ENCODE assay signal across 26 cellular contexts in the genomic region with DNA sequence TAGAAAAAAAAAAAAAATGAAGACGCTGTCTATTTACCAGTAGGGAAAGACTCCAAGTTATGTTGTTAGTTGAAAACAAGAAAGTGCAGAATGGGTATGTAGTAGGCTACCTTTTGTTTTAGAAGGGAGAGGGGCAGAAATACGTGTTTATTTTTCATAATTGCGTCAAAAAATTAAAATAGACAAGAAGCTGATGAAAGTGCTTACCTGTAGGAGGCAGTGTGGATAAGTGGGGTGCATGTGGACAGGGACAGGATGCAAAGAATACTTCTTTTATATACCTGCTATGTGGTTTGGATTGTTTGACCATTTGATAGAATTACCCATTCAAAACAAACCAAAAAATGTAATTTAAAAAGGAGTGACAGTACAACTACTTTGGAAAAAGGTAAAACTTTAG. TPM values are rescaled to one million over a fixed set of nuclear protein-coding genes. Genes with fewer than 3 reads are reported as not detected.
DNase-seq lines count a peak whose midpoint lies in the region; ATAC-seq and TF ChIP-seq lines count a peak whose summit lies in the region.
"Had no signal": no experiment of that assay in that cellular context is flagged by ENCODE, and none has a peak within 500 bp of the region (broad histone marks: within the 10 kb centered on the region; RNA-seq: fewer than 3 reads in every experiment).

No MANE protein-coding gene starts in this region.

- H3K4me1 ChIP-seq in A673 (ENCODE audit: insufficient read depth, low read length, poor library complexity, severe bottlenecking), result no peaks in the 10 kb centered on the region
- H3K4me1 ChIP-seq in GM23338 (ENCODE audit: insufficient read depth), result no peaks in the 10 kb centered on the region
- H3K4me1 ChIP-seq in OCI-LY7 (ENCODE audit: insufficient read depth, low read length, poor library complexity, severe bottlenecking), result no peaks in the 10 kb centered on the region
- H3K4me1 ChIP-seq: body of pancreas, colonic mucosa, heart left ventricle, right lobe of liver had no signal

- no peaks in the 10 kb centered on the region for H3K36me3 Mint-ChIP-seq in GM23338 (ENCODE audit: low read depth)
- H3K36me3 Mint-ChIP-seq: naive thymus-derived CD4-positive, alpha-beta T cell had no signal

- no peak overlapping the region for H3K27ac ChIP-seq in A673 (ENCODE audit: low read depth, low read length, poor library complexity, severe bottlenecking)
- no peak overlapping the region for H3K27ac ChIP-seq in GM23338 (ENCODE audit: low read depth)
- no peak overlapping the region for H3K27ac ChIP-seq in OCI-LY7 (ENCODE audit: low read depth, low read length, poor library complexity, severe bottlenecking)
- H3K27ac ChIP-seq in RWPE1, result no peak overlapping the region
- H3K27ac ChIP-seq: body of pancreas, colonic mucosa, heart left ventricle, ovary, right lobe of liver had no signal

- H3K4me2 ChIP-seq in GM23338 (no peak overlapping the region), OCI-LY7 (ENCODE audit: low read length) (no peak overlapping the region)

- POLR2A ChIA-PET in A673 (lab: Charles Lee; ENCODE audit: low non-redundant PET), result no interaction called here
- POLR2A ChIA-PET in OCI-LY7 (lab: Charles Lee), result interaction anchor here (1.1 kb wide), 1 partner anchor 502 kb away, joined by 3 read pairs; no protein-coding TSS in a partner anchor
- POLR2A ChIA-PET in RWPE1 (lab: Yijun Ruan, JAX; ENCODE audit: low non-redundant PET), result no interaction called here

- H3K27me3 ChIP-seq in A673 (replicated peaks; ENCODE audit: insufficient read depth, low read depth, low read length, poor library complexity) (no peaks in the 10 kb centered on the region), GM23338 (ENCODE audit: insufficient read depth) (no peaks in the 10 kb centered on the region)
- H3K27me3 ChIP-seq: body of pancreas, colonic mucosa, ovary, right lobe of liver had no signal

- H4K20me1 ChIP-seq in GM23338 (replicated peaks; ENCODE audit: insufficient read depth), result no peaks in the 10 kb centered on the region
- no peaks in the 10 kb centered on the region for H4K20me1 ChIP-seq in OCI-LY7 (ENCODE audit: insufficient read depth, low read length)

- no peak overlapping the region for H3K4me3 Mint-ChIP-seq in GM23338
- H3K4me3 Mint-ChIP-seq: effector memory CD8-positive, alpha-beta T cell; naive thymus-derived CD4-positive, alpha-beta T cell; T-helper 2 cell treated with Interferon-gamma antibody and Interleukin-4, amounts not matched to agents 5 μg/mL and 100 μg/mL, for 36 hours had no signal

- H3K27ac Mint-ChIP-seq in GM23338, result no peak overlapping the region
- H3K27ac Mint-ChIP-seq: effector memory CD8-positive, alpha-beta T cell; naive thymus-derived CD4-positive, alpha-beta T cell; T-helper 2 cell treated with Interferon-gamma antibody and Interleukin-4, amounts not matched to agents 5 μg/mL and 100 μg/mL, for 36 hours had no signal

- DNase-seq in A673 (ENCODE audit: low spot score) (no peak), GM23338 (ENCODE audit: low spot score) (no peak), OCI-LY7 (ENCODE audit: low spot score) (no peak), epithelial cell of proximal tubule (ENCODE audit: low read depth) (no peak), RWPE1 (ENCODE audit: low spot score) (no peak), NCI-H2171 (lab: John Stamatoyannopoulos, UW) (no peak)
- DNase-seq in activated CD4-positive, alpha-beta T cell treated with anti-CD3 and anti-CD28 coated beads for 4 hours, result no peak
- DNase-seq: activated CD4-positive, alpha-beta T cell treated with anti-CD3 and anti-CD28 coated beads, Interleukin-2, amount 50 U/mL, for 4 hours; activated CD8-positive, alpha-beta memory T cell treated with anti-CD3 and anti-CD28 coated beads, Interleukin-2, amount 50 U/mL, for 48 hours; body of pancreas; C1 segment of cervical spinal cord; Calu3; colonic mucosa; effector memory CD8-positive, alpha-beta T cell; heart left ventricle; naive thymus-derived CD4-positive, alpha-beta T cell; NCI-H1105 treated with DMSO at 0.1 percent for 48 hours; NCI-H2081; ovary; right lobe of liver had no signal

- no peaks in the 10 kb centered on the region for H3K27me3 Mint-ChIP-seq in GM23338 (ENCODE audit: insufficient read depth, low read depth, poor library complexity)

- CTCF ChIA-PET in A673 (lab: Charles Lee) (interaction anchor here (0.7 kb wide), 2 partner anchors 18 to 56 kb away, joined by 3 to 4 read pairs; no protein-coding TSS in a partner anchor), OCI-LY7 (lab: Charles Lee; ENCODE audit: unreplicated experiment) (no interaction called here), RWPE1 (lab: Yijun Ruan, JAX) (interaction anchor here (0.7 to 2.8 kb wide), 4 partner anchors 11 to 146 kb away, joined by 3 to 30 read pairs (median 6); no protein-coding TSS in a partner anchor)

- H2AFZ ChIP-seq in GM23338 (no peak overlapping the region), OCI-LY7 (ENCODE audit: low read length) (no peak overlapping the region)

- no peaks in the 10 kb centered on the region for H3K9me2 ChIP-seq in GM23338 (ENCODE audit: insufficient read depth)
- no peaks in the 10 kb centered on the region for H3K9me2 ChIP-seq in OCI-LY7 (ENCODE audit: insufficient read depth, low read length)

- H3K79me2 ChIP-seq in GM23338 (replicated peaks; ENCODE audit: insufficient read depth) (no peaks in the 10 kb centered on the region), OCI-LY7 (ENCODE audit: insufficient read depth, low read depth, low read length) (no peaks in the 10 kb centered on the region)

- ATAC-seq in GM23338 (no peak), GM21515 (IDR thresholded peaks at IDR 0.05; ENCODE audit: unreplicated experiment) (no peak)
- ATAC-seq: body of pancreas; effector memory CD8-positive, alpha-beta T cell; heart left ventricle; left lobe of liver; naive thymus-derived CD4-positive, alpha-beta T cell; right lobe of liver had no signal

- no TSS peak for BruUV-seq in A673 (replicated peaks; lab: Mats Ljungman, UMichigan)
- BruUV-seq in OCI-LY7 (replicated peaks; lab: Mats Ljungman, UMichigan), result no TSS peak

- H3K9me3 Mint-ChIP-seq in GM23338, result no peaks in the 10 kb centered on the region
- H3K9me3 Mint-ChIP-seq: effector memory CD8-positive, alpha-beta T cell; naive thymus-derived CD4-positive, alpha-beta T cell; T-helper 2 cell treated with Interferon-gamma antibody and Interleukin-4, amounts not matched to agents 5 μg/mL and 100 μg/mL, for 36 hours had no signal

- H3K4me1 Mint-ChIP-seq in GM23338, result peaks cover 3% of the 10 kb centered on the region; the same call in 2 of the 3 replicates

- H3F3A ChIP-seq in GM23338 (replicated peaks; ENCODE audit: low read depth), result no peaks in the 10 kb centered on the region

- TF ChIP-seq CTCF in A673 (conservative IDR thresholded peaks at IDR 0.05; ENCODE audit: low read depth, low read length) (peak; percentile 29; the same call in 1 of the 2 replicates), GM23338 (conservative IDR thresholded peaks at IDR 0.05; ENCODE audit: low read depth in 2 of 2) (peak; percentile 44 to 54; a peak in 3 of 4 replicates), OCI-LY7 (conservative IDR thresholded peaks at IDR 0.05; ENCODE audit: low read length) (peak; percentile 43), epithelial cell of proximal tubule (conservative IDR thresholded peaks at IDR 0.05; ENCODE audit: low read depth, low read length) (peak; percentile 56), RWPE1 (conservative IDR thresholded peaks at IDR 0.05; ENCODE audit: low read depth) (no peak; the same call in 1 of the 2 replicates)

- intact Hi-C loops in A673 (cut with micrococcal nuclease; ENCODE audit: unreplicated experiment) (no loop called here), OCI-LY7 (cut with micrococcal nuclease; ENCODE audit: unreplicated experiment) (no loop called here)

- H3K4me3 ChIP-seq in A673 (ENCODE audit: low read depth, low read length, poor library complexity, severe bottlenecking) (no peak overlapping the region), GM23338 (no peak overlapping the region), OCI-LY7 (ENCODE audit: low read depth, low read length, poor library complexity, severe bottlenecking) (no peak overlapping the region), epithelial cell of proximal tubule (ENCODE audit: low read depth, low read length) (no peak overlapping the region)
- H3K4me3 ChIP-seq: body of pancreas, colonic mucosa, heart left ventricle, ovary, right lobe of liver had no signal

- H3K36me3 ChIP-seq in A673 (ENCODE audit: insufficient read depth, low read length, poor library complexity, severe bottlenecking), result no peaks in the 10 kb centered on the region
- H3K36me3 ChIP-seq in GM23338 (ENCODE audit: insufficient read depth), result no peaks in the 10 kb centered on the region
- H3K36me3 ChIP-seq in OCI-LY7 (ENCODE audit: insufficient read depth, low read length), result no peaks in the 10 kb centered on the region
- H3K36me3 ChIP-seq: colonic mucosa, heart left ventricle, ovary, right lobe of liver had no signal

- H3K9me3 ChIP-seq in A673 (ENCODE audit: low read depth, low read length, poor library complexity, severe bottlenecking) (no peaks in the 10 kb centered on the region), OCI-LY7 (ENCODE audit: low read length) (no peaks in the 10 kb centered on the region)
- H3K9me3 ChIP-seq: body of pancreas, colonic mucosa, heart left ventricle, ovary, right lobe of liver had no signal

TF ChIP-seq in GM23338, 12 proteins besides CTCF, POLR2A, EP300 and RAD21 (continues in another document):
- no peak for TF ChIP-seq ZNF331 (CRISPR knock-in tag; IDR thresholded peaks at IDR 0.05; ENCODE audit: low read depth)

RNA-seq across cellular contexts. Expression of a gene that starts 3.0 kb away (rescaled TPM):
- not detected in 2 replicates for total RNA-seq in A673 (2021)
- total RNA-seq in GM23338 (2014; rRNA removed; shearing (Covaris generic)), result not detected in 2 replicates
- not detected in 2 replicates for polyA plus RNA-seq in GM23338 (2016; fragmentation: Nextera tagmentation; extraction: Ambion mirVana)
- total RNA-seq in OCI-LY7 (2014; rRNA removed; shearing (Covaris generic)), result not detected in 2 replicates
- not detected in 2 replicates for total RNA-seq in OCI-LY7 (2022)
- not detected in 2 replicates for total RNA-seq in epithelial cell of proximal tubule
- total RNA-seq: Calu3; fibroblast of lung; heart left ventricle; left lobe of liver; mesenteric fat pad; naive thymus-derived CD4-positive, alpha-beta T cell; right lobe of liver; urinary bladder had no signal
- polyA plus RNA-seq: fibroblast of lung; heart left ventricle; naive thymus-derived CD4-positive, alpha-beta T cell; ovary; urinary bladder had no signal
